ENCODE assay signal across 25 cellular contexts in genomic region chr5:115428676-115429075, GRCh38.
"Had no signal": no experiment of that assay in that cellular context is flagged by ENCODE, and none has a peak within 500 bp of the region (broad histone marks: within the 10 kb centered on the region; RNA-seq: fewer than 3 reads in every experiment).

No MANE protein-coding gene starts in this region.

- H3K9me3 ChIP-seq: esophagus squamous epithelium, left lung, right lobe of liver, thoracic aorta, uterus had no signal

- DNase-seq: activated CD4-positive, alpha-beta T cell treated with anti-CD3 and anti-CD28 coated beads for 4 hours; activated CD4-positive, alpha-beta T cell treated with anti-CD3 and anti-CD28 coated beads, Interleukin-2, amount 50 U/mL, for 4 hours; activated CD8-positive, alpha-beta memory T cell treated with anti-CD3 and anti-CD28 coated beads for 24 hours; activated gamma-delta T cell treated with Interleukin-2 at 50 U/mL for 16 hours; activated naive CD4-positive, alpha-beta T cell treated with anti-CD3 and anti-CD28 coated beads, Interleukin-2, amount 50 U/mL, for 16 hours; activated T-cell treated with anti-CD3 and anti-CD28 coated beads, Interleukin-2, amount 50 U/mL, for 1 hour; amygdala; effector CD8-positive, alpha-beta T cell; esophagus squamous epithelium; foreskin melanocyte; left lung; mesendoderm; natural killer cell; posterior cingulate gyrus; right lobe of liver; stimulated activated CD4-positive, alpha-beta T cell treated with anti-CD3 and anti-CD28 coated beads, Interleukin-12 subunit alpha, Interleukin-12 subunit beta, amount 100 ng/mL, for 4 hours; stimulated activated CD4-positive, alpha-beta T cell treated with anti-CD3 and anti-CD28 coated beads, Interleukin-4, amount 100 ng/mL, for 1 hour; T-cell; uterus had no signal

- ATAC-seq: left lung, natural killer cell, right lobe of liver, T-cell had no signal

- H3K27ac ChIP-seq: epithelial cell of prostate, left lung, right lobe of liver, skin epidermis, thoracic aorta, uterus had no signal

- FAIRE-seq: colon, endometrium had no signal

- H3K4me3 ChIP-seq: esophagus squamous epithelium, left lung, lung, right lobe of liver, skin epidermis, thoracic aorta, uterus had no signal

- H3K4me1 ChIP-seq: left lung, uterus had no signal

- H3K27me3 ChIP-seq: esophagus squamous epithelium, left lung, right lobe of liver, uterus had no signal

- H3K36me3 ChIP-seq: esophagus squamous epithelium, left lung, right lobe of liver, thoracic aorta, uterus had no signal
